In genomic region chr17:81459864-81460263, GRCh38 we compare ENCODE assay signal across 17 cellular contexts. TPM values are rescaled to one million over a fixed set of nuclear protein-coding genes. Genes with fewer than 3 reads are reported as not detected.
DNase-seq lines count a peak whose midpoint lies in the region; ATAC-seq and TF ChIP-seq lines count a peak whose summit lies in the region.
"Had no signal": no experiment of that assay in that cellular context is flagged by ENCODE, and none has a peak within 500 bp of the region (broad histone marks: within the 10 kb centered on the region; RNA-seq: fewer than 3 reads in every experiment).

No MANE protein-coding gene starts in this region.

- no peaks in the 10 kb centered on the region for H3K36me3 Mint-ChIP-seq in naive thymus-derived CD8-positive, alpha-beta T cell
- peaks cover 10% of the 10 kb centered on the region for H3K36me3 Mint-ChIP-seq in osteocyte (ENCODE audit: unreplicated experiment)
- H3K36me3 Mint-ChIP-seq: CD8-positive, alpha-beta T cell had no signal

- no peak overlapping the region; the same call in 1 of the 2 replicates for H3K9ac ChIP-seq in BLaER1

- H4K20me1 ChIP-seq in BLaER1, result peaks cover 68% of the 10 kb centered on the region

- POLR2A ChIA-PET in RWPE1 (lab: Yijun Ruan, JAX; ENCODE audit: low non-redundant PET), result interaction anchor here (0.6 kb wide), 1 partner anchor 266 kb away, joined by 3 read pairs; no protein-coding TSS in a partner anchor
- POLR2A ChIA-PET in naive thymus-derived CD8-positive, alpha-beta T cell (lab: Charles Lee), result interaction anchor here (0.6 kb wide), 1 partner anchor 100 kb away, joined by 4 read pairs; no protein-coding TSS in a partner anchor

- H3K27me3 ChIP-seq in BLaER1 (no peaks in the 10 kb centered on the region), transverse colon (no peaks in the 10 kb centered on the region)

- DNase-seq in NOMO-1 (lab: John Stamatoyannopoulos, UW; ENCODE audit: unreplicated experiment in 2 of 2), result peak; percentile 32 to 58
- no peak for DNase-seq in NOMO-1 treated with dmso at 0.1 percent for 144 hours (lab: John Stamatoyannopoulos, UW; ENCODE audit: unreplicated experiment)
- DNase-seq in RWPE1 (ENCODE audit: low spot score), result no peak
- no peak for DNase-seq in naive thymus-derived CD8-positive, alpha-beta T cell
- DNase-seq in transverse colon, result no peak
- no peak for DNase-seq in osteocyte (ENCODE audit: extremely low spot score, unreplicated experiment)
- DNase-seq: AML-193; Calu3; CD8-positive, alpha-beta T cell; DMS79 treated with DMSO at 0.1 percent for 48 hours; GF-D8; IMR-90 had no signal

- 85% methylated on average over 16 of the region's 16 CpGs; no CpG with 5 or more reads in 1 of the 2 donors for WGBS in transverse colon (ENCODE audit: low coverage in 1 of 2), 2 donors

- peak overlapping the region; percentile 84 for H3K27ac ChIP-seq in BLaER1
- H3K27ac ChIP-seq in KOPT-K1 (ENCODE audit: low read depth, low read length, poor library complexity, severe bottlenecking), result peak overlapping the region; percentile 49
- peak overlapping the region; percentile 4; the same call in 1 of the 2 replicates for H3K27ac ChIP-seq in RWPE1
- no peak overlapping the region for H3K27ac ChIP-seq in transverse colon
- H3K27ac ChIP-seq: 22Rv1, A549 had no signal

- TF ChIP-seq EP300 in transverse colon (IDR thresholded peaks at IDR 0.05; ENCODE audit: low read depth), result no peak

- no peak overlapping the region for H3K4me3 Mint-ChIP-seq in naive thymus-derived CD8-positive, alpha-beta T cell
- no peak overlapping the region for H3K4me3 Mint-ChIP-seq in osteocyte (ENCODE audit: unreplicated experiment)
- H3K4me3 Mint-ChIP-seq: CD8-positive, alpha-beta T cell had no signal

- peaks cover 5 to 6% (median 6%) of the 10 kb centered on the region in 4 donors for H3K4me1 Mint-ChIP-seq in naive thymus-derived CD8-positive, alpha-beta T cell
- H3K4me1 Mint-ChIP-seq in osteocyte (ENCODE audit: unreplicated experiment), result peaks cover 14% of the 10 kb centered on the region

- CTCF ChIA-PET in RWPE1 (lab: Yijun Ruan, JAX), result interaction anchor here (0.5 kb wide), 1 partner anchor 19 kb away, joined by 3 read pairs; no protein-coding TSS in a partner anchor

- H3K36me3 ChIP-seq in BLaER1 (peaks cover 90% of the 10 kb centered on the region), KOPT-K1 (ENCODE audit: insufficient read depth, low read length) (peaks cover 97% of the 10 kb centered on the region), transverse colon (no peaks in the 10 kb centered on the region)
- H3K36me3 ChIP-seq: HAP-1 had no signal

- no peaks in the 10 kb centered on the region for H3K9me3 Mint-ChIP-seq in naive thymus-derived CD8-positive, alpha-beta T cell
- no peaks in the 10 kb centered on the region for H3K9me3 Mint-ChIP-seq in osteocyte (ENCODE audit: unreplicated experiment)
- H3K9me3 Mint-ChIP-seq: CD8-positive, alpha-beta T cell had no signal

- H3K4me2 ChIP-seq in BLaER1, result peak overlapping the region; percentile 84
- H3K4me2 ChIP-seq: A549 had no signal

- no peak for TF ChIP-seq CTCF in RWPE1 (conservative IDR thresholded peaks at IDR 0.05; ENCODE audit: low read depth)
- TF ChIP-seq CTCF in transverse colon (IDR thresholded peaks at IDR 0.05), result no peak
- TF ChIP-seq CTCF in osteocyte (IDR thresholded peaks at IDR 0.05), result no peak

- no peak for TF ChIP-seq POLR2A in transverse colon (IDR thresholded peaks at IDR 0.05)

- in situ Hi-C loops in transverse colon (cut with MboI; ENCODE audit: low pct_ligation_motif_present in 1 of 4, low pct_unique_long_range_greater_than_20kb in 1 of 4, low sequenced_read_pairs in 3 of 4), result no loop called here

- no peak overlapping the region for H3K4me3 ChIP-seq in BLaER1
- no peak overlapping the region for H3K4me3 ChIP-seq in transverse colon
- H3K4me3 ChIP-seq: A549, HAP-1 had no signal

- ATAC-seq in naive thymus-derived CD8-positive, alpha-beta T cell, result no peak
- ATAC-seq: CD8-positive, alpha-beta T cell had no signal

- no peak overlapping the region for H3K27ac Mint-ChIP-seq in naive thymus-derived CD8-positive, alpha-beta T cell
- H3K27ac Mint-ChIP-seq in osteocyte (ENCODE audit: unreplicated experiment), result no peak overlapping the region
- H3K27ac Mint-ChIP-seq: CD8-positive, alpha-beta T cell had no signal

- intact Hi-C loops in transverse colon (cut with DNase I; ENCODE audit: low total_unique reads), result no loop called here

- H3K4me1 ChIP-seq in BLaER1, result peaks cover 93% of the 10 kb centered on the region
- H3K4me1 ChIP-seq in transverse colon, result no peaks in the 10 kb centered on the region
- H3K4me1 ChIP-seq: HAP-1 had no signal

- H3K27me3 Mint-ChIP-seq in naive thymus-derived CD8-positive, alpha-beta T cell, result no peaks in the 10 kb centered on the region
- no peaks in the 10 kb centered on the region for H3K27me3 Mint-ChIP-seq in osteocyte (ENCODE audit: unreplicated experiment)

- H3K9me3 ChIP-seq in BLaER1, result no peaks in the 10 kb centered on the region
- H3K9me3 ChIP-seq in KOPT-K1 (ENCODE audit: insufficient read depth, low read length, poor library complexity, severe bottlenecking), result no peaks in the 10 kb centered on the region
- no peaks in the 10 kb centered on the region for H3K9me3 ChIP-seq in transverse colon
- H3K9me3 ChIP-seq: A549, HAP-1 had no signal

RNA-seq across cellular contexts. Expression of gene ACTG1, which starts 52.7 kb away (rescaled TPM):
- total RNA-seq in naive thymus-derived CD8-positive, alpha-beta T cell, result 1,000 to 10,000 TPM; 1,189 to 1,230 TPM
- polyA plus RNA-seq in naive thymus-derived CD8-positive, alpha-beta T cell, result 1,000 to 10,000 TPM; 1,334 to 1,669 (median 1,595) TPM
- total RNA-seq in transverse colon, result 1,000 to 10,000 TPM; 2,099 to 4,882 (median 4,009) TPM
- total RNA-seq in osteocyte, result 4,236 and 4,267 TPM in 2 replicates

Comparison
In these comparisons a context has a peak if more than half of its experiments do, and no peak if none do; other contexts are left out.
1. DNase-seq: peak in NOMO-1 (2 of 2); none in NOMO-1 treated with dmso at 0.1 percent for 144 hours (single experiment), RWPE1 (single experiment), naive thymus-derived CD8-positive, alpha-beta T cell (0 of 10), transverse colon (single experiment) and osteocyte (single experiment).
2. H3K27ac ChIP-seq: peak in BLaER1 (single experiment), KOPT-K1 (single experiment) and RWPE1 (single experiment); none in transverse colon (0 of 4).